18 cellular contexts compared by ENCODE assay signal in genomic region chr15:66909381-66909890, GRCh38.
A peak's percentile ranks its signal among the peaks of the same experiment; 100 is the strongest.
DNase-seq lines count a peak whose midpoint lies in the region; TF ChIP-seq lines count a peak whose summit lies in the region.
"Had no signal": no experiment of that assay in that cellular context is flagged by ENCODE, and none has a peak within 500 bp of the region (broad histone marks: within the 10 kb centered on the region; RNA-seq: fewer than 3 reads in every experiment).

No MANE protein-coding gene starts in this region.

- peak overlapping the region; percentile 86 for H3K27ac Mint-ChIP-seq in dendritic cell treated with granulocyte-macrophage colony-stimulating factor and Interleukin-4, amounts not matched to agents 40 ng/mL and 50 ng/mL, for 4 days

- H3K27me3 ChIP-seq in HL-60 (ENCODE audit: insufficient read depth, poor library complexity, severe bottlenecking) (no peaks in the 10 kb centered on the region), tibial artery (no peaks in the 10 kb centered on the region)
- H3K27me3 ChIP-seq: BE2C, MG63, SJSA1 had no signal

- no peaks in the 10 kb centered on the region for H3K27me3 Mint-ChIP-seq in dendritic cell treated with granulocyte-macrophage colony-stimulating factor and Interleukin-4, amounts not matched to agents 40 ng/mL and 50 ng/mL, for 4 days

- no peak overlapping the region for H3K4me3 Mint-ChIP-seq in dendritic cell treated with granulocyte-macrophage colony-stimulating factor and Interleukin-4, amounts not matched to agents 40 ng/mL and 50 ng/mL, for 4 days

- no peaks in the 10 kb centered on the region for H3K36me3 ChIP-seq in tibial artery
- H3K36me3 ChIP-seq: BE2C, MG63, SJSA1 had no signal

- no peak overlapping the region for H3K4me3 ChIP-seq in HL-60 (replicated peaks; ENCODE audit: insufficient read depth, low read length)
- no peak overlapping the region for H3K4me3 ChIP-seq in tibial artery
- H3K4me3 ChIP-seq: MG63, SJSA1 had no signal

- DNase-seq in HL-60 (ENCODE audit: low read depth in 1 of 2, low spot score in 1 of 2) = no peak
- DNase-seq in mesenteric fat pad (ENCODE audit: low spot score) = peak; percentile 62
- no peak for DNase-seq in tibial artery
- no peak for DNase-seq in activated naive CD4-positive, alpha-beta T cell treated with Interleukin-2 at 50 U/mL for 16 hours
- DNase-seq in activated CD8-positive, alpha-beta memory T cell treated with anti-CD3 and anti-CD28 coated beads, Interleukin-2, amount 50 U/mL, for 48 hours = no peak
- DNase-seq in NK-92 treated with Interleukin-12 subunit alpha and Interleukin-12 subunit beta, amount 100 ng/mL, for 24 hours (lab: John Stamatoyannopoulos, UW) = no peak
- no peak for DNase-seq in NCI-H2196 (lab: John Stamatoyannopoulos, UW; ENCODE audit: unreplicated experiment)
- DNase-seq: BE2C, Calu3, KBM-7, MG63, NCI-H1105 treated with DMSO at 0.1 percent for 48 hours, NCI-H2029, NCI-H69, OCI-M1, Right ventricle myocardium superior had no signal

- peaks cover 6% of the 10 kb centered on the region for H3K36me3 Mint-ChIP-seq in dendritic cell treated with granulocyte-macrophage colony-stimulating factor and Interleukin-4, amounts not matched to agents 40 ng/mL and 50 ng/mL, for 4 days (ENCODE audit: low read depth)

- TF ChIP-seq CTCF in HL-60 (IDR thresholded peaks at IDR 0.05; ENCODE audit: insufficient read depth, low read length) (no peak), tibial artery (IDR thresholded peaks at IDR 0.05) (no peak)

- H3K4me1 ChIP-seq in tibial artery = peaks cover 0 to 20% (median 17%) of the 10 kb centered on the region in 4 donors
- H3K4me1 ChIP-seq: BE2C, SJSA1 had no signal

- no peaks in the 10 kb centered on the region for H3K9me3 ChIP-seq in tibial artery
- H3K9me3 ChIP-seq: BE2C, SJSA1 had no signal

- intact Hi-C loops in dendritic cell treated with granulocyte-macrophage colony-stimulating factor and Interleukin-4, amounts not matched to agents 40 ng/mL and 50 ng/mL, for 4 days (cut with micrococcal nuclease) = loop anchor here (5.0 kb wide), 1 partner anchor 33 kb away; no protein-coding TSS in a partner anchor
- intact Hi-C loops in tibial artery (cut with DNase I; ENCODE audit: low total_unique reads) = no loop called here

- H3K27ac ChIP-seq in HL-60 (replicated peaks) (peak overlapping the region; percentile 78), tibial artery (peak overlapping the region; percentile 54 to 78)
- H3K27ac ChIP-seq: SJSA1 had no signal

- no peaks in the 10 kb centered on the region for H3K9me3 Mint-ChIP-seq in dendritic cell treated with granulocyte-macrophage colony-stimulating factor and Interleukin-4, amounts not matched to agents 40 ng/mL and 50 ng/mL, for 4 days

- peaks cover 78% of the 10 kb centered on the region for H3K4me1 Mint-ChIP-seq in dendritic cell treated with granulocyte-macrophage colony-stimulating factor and Interleukin-4, amounts not matched to agents 40 ng/mL and 50 ng/mL, for 4 days (ENCODE audit: low read depth)
